In the genomic region with DNA sequence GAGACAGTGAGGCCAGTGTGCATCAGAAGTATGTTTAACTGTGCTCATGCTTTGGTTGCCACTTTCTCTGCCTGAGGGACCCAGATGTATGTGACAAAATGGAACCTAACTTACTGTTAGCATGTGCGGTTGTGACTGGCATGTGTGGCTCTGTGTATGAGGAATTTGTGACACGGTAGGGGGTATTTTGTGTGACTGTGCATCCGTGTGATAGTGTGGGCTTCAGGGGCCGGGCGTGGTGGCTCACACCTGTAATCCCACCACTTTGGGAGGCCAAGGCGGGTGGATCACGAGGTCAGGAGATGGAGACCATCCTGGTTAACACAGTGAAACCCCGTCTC, we compare ENCODE assay signal across 9 cellular contexts. TPM values are rescaled to one million over a fixed set of nuclear protein-coding genes. Genes with fewer than 3 reads are reported as not detected.
A peak's percentile ranks its signal among the peaks of the same experiment; 100 is the strongest.
DNase-seq lines count a peak whose midpoint lies in the region; FAIRE-seq and TF ChIP-seq lines count a peak whose summit lies in the region.
"Not testable (repeated sequence)": the region's sequence is repeated elsewhere in the genome, so short reads cannot be mapped to it uniquely, and the experiment has no call there.
"Had no signal": no experiment of that assay in that cellular context is flagged by ENCODE, and none has a peak within 500 bp of the region (broad histone marks: within the 10 kb centered on the region; RNA-seq: fewer than 3 reads in every experiment).

No MANE protein-coding gene starts in this region.

- H2AFZ ChIP-seq in keratinocyte (ENCODE audit: control insufficient read depth, low read length), result not testable (repeated sequence)
- peak overlapping the region; percentile 90 for H2AFZ ChIP-seq in neuronal stem cell (ENCODE audit: low read length)

- not testable (repeated sequence) for H3K36me3 ChIP-seq in BLaER1 treated with 17β-estradiol and CSF1 and Interleukin-3, amounts not matched to agents 10 nM and 100 nM; HUES64 (ENCODE audit: insufficient read depth, low read length); WERI-Rb-1; ascending aorta; keratinocyte (ENCODE audit: control insufficient read depth in 2 of 2, extremely low read depth in 1 of 2, insufficient read depth in 2 of 2, low read length in 2 of 2); neuronal stem cell (replicated peaks in 1 of 2; ENCODE audit: control insufficient read depth in 2 of 2, insufficient read depth in 2 of 2, low read length in 2 of 2); stomach

- not testable (repeated sequence) for H4K20me1 ChIP-seq in BLaER1 treated with 17β-estradiol and CSF1 and Interleukin-3, amounts not matched to agents 10 nM and 100 nM; keratinocyte (ENCODE audit: control insufficient read depth, extremely low read depth, insufficient read depth, low read length)

- H3K4ac ChIP-seq in neuronal stem cell (ENCODE audit: low read length), result not testable (repeated sequence)

- H2BK5ac ChIP-seq in neuronal stem cell (ENCODE audit: low read length), result not testable (repeated sequence)

- H3K18ac ChIP-seq in neuronal stem cell (ENCODE audit: low read length), result peak overlapping the region; percentile 88

- 78% methylated on average over 8 of the region's 8 CpGs for WGBS in HUES64
- no CpG with 5 or more reads among the region's 8 CpGs for WGBS in neuronal stem cell (ENCODE audit: extremely low coverage in 2 of 2, insufficient read length in 2 of 2, insufficient replicate concordance in 1 of 2), 2 donors
- 71 to 82% (median 80%) methylated on average over 8 of the region's 8 CpGs for WGBS in stomach, 5 donors

- not testable (repeated sequence) for TF ChIP-seq POLR2A in stomach (IDR thresholded peaks at IDR 0.05)

- H4K91ac ChIP-seq in neuronal stem cell (ENCODE audit: low read depth, low read length, poor library complexity), result not testable (repeated sequence)

- FAIRE-seq in keratinocyte (lab: Jason Lieb, UNC), result not testable (repeated sequence)

- H3K4me2 ChIP-seq in BLaER1 treated with 17β-estradiol and CSF1 and Interleukin-3, amounts not matched to agents 10 nM and 100 nM, result peak overlapping the region; percentile 78 to 94 (median 85)
- H3K4me2 ChIP-seq in keratinocyte (ENCODE audit: control insufficient read depth, extremely low read depth, insufficient read depth, low read depth, low read length), result peak overlapping the region; percentile 65
- peak overlapping the region; percentile 95 for H3K4me2 ChIP-seq in neuronal stem cell (ENCODE audit: insufficient read depth, low read length, poor library complexity, severe bottlenecking)

- H3K79me2 ChIP-seq in keratinocyte (ENCODE audit: control insufficient read depth, insufficient read depth, low read length), result not testable (repeated sequence)

- peak overlapping the region; percentile 91 for H2AK5ac ChIP-seq in neuronal stem cell (ENCODE audit: low read depth, low read length)

- peaks cover 57 to 75% (median 74%) of the 10 kb centered on the region in 11 experiments for H3K27me3 ChIP-seq in BLaER1 treated with 17β-estradiol and CSF1 and Interleukin-3, amounts not matched to agents 10 nM and 100 nM
- H3K27me3 ChIP-seq in HUES64 (ENCODE audit: insufficient read depth, low read length) (peaks cover 74% of the 10 kb centered on the region), keratinocyte (ENCODE audit: control insufficient read depth, extremely low read depth, insufficient read depth, low read length) (peaks cover 63% of the 10 kb centered on the region), neuronal stem cell (ENCODE audit: control insufficient read depth in 3 of 3, insufficient read depth in 3 of 3, low read depth in 1 of 3, low read length in 3 of 3) (peaks cover 6 to 88% (median 33%) of the 10 kb centered on the region in 3 experiments), stomach (peaks cover 10 to 39% (median 24%) of the 10 kb centered on the region in 3 donors)
- H3K27me3 ChIP-seq in WERI-Rb-1 (ENCODE audit: insufficient read depth, low read depth, severe bottlenecking); ascending aorta: not testable (repeated sequence)

- H3K14ac ChIP-seq in neuronal stem cell (ENCODE audit: low read length), result peak overlapping the region; percentile 39

- not testable (repeated sequence) for TF ChIP-seq EP300 in stomach (IDR thresholded peaks at IDR 0.05)

- not testable (repeated sequence) for H2BK120ac ChIP-seq in neuronal stem cell (ENCODE audit: low read depth, low read length)

- H3K27ac ChIP-seq in BLaER1 treated with 17β-estradiol and CSF1 and Interleukin-3, amounts not matched to agents 10 nM and 100 nM; HUES64 (ENCODE audit: low read depth, low read length); WERI-Rb-1; ascending aorta; keratinocyte (ENCODE audit: control insufficient read depth, insufficient read depth, low read length); neuronal stem cell (replicated peaks; ENCODE audit: low read length); stomach: not testable (repeated sequence)

- peak overlapping the region in 2 of 11 experiments; percentile 58 to 61; a peak in 5 of 22 replicates for H3K9ac ChIP-seq in BLaER1 treated with 17β-estradiol and CSF1 and Interleukin-3, amounts not matched to agents 10 nM and 100 nM
- peak overlapping the region; percentile 49; the same call in 1 of the 2 replicates for H3K9ac ChIP-seq in HUES64 (ENCODE audit: low read depth, low read length)
- H3K9ac ChIP-seq in keratinocyte (ENCODE audit: control insufficient read depth, extremely low read depth, insufficient read depth, low read length), result not testable (repeated sequence)
- H3K9ac ChIP-seq in neuronal stem cell (ENCODE audit: low read depth, low read length, poor library complexity), result peak overlapping the region; percentile 87

- peaks cover 0 to 11% (median 2%) of the 10 kb centered on the region in 10 experiments; a peak in 5 of 20 replicates for H3K4me1 ChIP-seq in BLaER1 treated with 17β-estradiol and CSF1 and Interleukin-3, amounts not matched to agents 10 nM and 100 nM
- not testable (repeated sequence) for H3K4me1 ChIP-seq in HUES64 (ENCODE audit: insufficient read depth, low read length); ascending aorta; keratinocyte (ENCODE audit: control insufficient read depth, extremely low read depth, insufficient read depth, low read length)
- H3K4me1 ChIP-seq in neuronal stem cell (ENCODE audit: control insufficient read depth in 2 of 2, insufficient read depth in 1 of 2, low read depth in 1 of 2, low read length in 2 of 2), result peaks cover 6 to 11% of the 10 kb centered on the region in 2 donors
- peaks cover 17 to 33% (median 28%) of the 10 kb centered on the region in 4 donors for H3K4me1 ChIP-seq in stomach

- not testable (repeated sequence) for H3K79me1 ChIP-seq in neuronal stem cell (ENCODE audit: low read depth, low read length)

- peak overlapping the region; percentile 12 for H3K23ac ChIP-seq in neuronal stem cell (ENCODE audit: low read depth, low read length, poor library complexity)

- not testable (repeated sequence) for H4K8ac ChIP-seq in neuronal stem cell (ENCODE audit: low read depth, low read length)

- H2BK12ac ChIP-seq in neuronal stem cell (ENCODE audit: low read length), result peak overlapping the region; percentile 59

- not testable (repeated sequence) for H3K9me3 ChIP-seq in BLaER1 treated with 17β-estradiol and CSF1 and Interleukin-3, amounts not matched to agents 10 nM and 100 nM (replicated peaks in 1 of 11); HUES64 (ENCODE audit: insufficient read depth, low read depth, low read length); WERI-Rb-1 (ENCODE audit: severe bottlenecking); ascending aorta; keratinocyte (ENCODE audit: control insufficient read depth, low read depth, low read length); neuronal stem cell (replicated peaks in 1 of 2; ENCODE audit: control insufficient read depth in 2 of 2, insufficient read depth in 1 of 2, low read depth in 1 of 2, low read length in 2 of 2); stomach

- not testable (repeated sequence) for TF ChIP-seq CTCF in WERI-Rb-1 (IDR thresholded peaks at IDR 0.05; ENCODE audit: low read depth, low read length); ascending aorta (IDR thresholded peaks at IDR 0.05); epithelial cell of esophagus (IDR thresholded peaks at IDR 0.05; ENCODE audit: insufficient read depth, low read depth, low read length, missing control alignments); keratinocyte (optimal IDR thresholded peaks at IDR 0.05 in 1 of 3, IDR thresholded peaks at IDR 0.05 in 1 of 3, conservative IDR thresholded peaks at IDR 0.05 in 1 of 3; ENCODE audit: extremely low read depth in 1 of 3, insufficient read depth in 2 of 3, low read length in 3 of 3); stomach (IDR thresholded peaks at IDR 0.05)

- peak overlapping the region in 9 of 10 experiments; percentile 50 to 72 (median 62); a peak in 19 of 20 replicates for H3K4me3 ChIP-seq in BLaER1 treated with 17β-estradiol and CSF1 and Interleukin-3, amounts not matched to agents 10 nM and 100 nM
- peak overlapping the region; percentile 57 for H3K4me3 ChIP-seq in HUES64 (ENCODE audit: low read length)
- H3K4me3 ChIP-seq in WERI-Rb-1 (ENCODE audit: low read depth, low read length), result peak overlapping the region; percentile 75
- peak overlapping the region; percentile 62 to 63 for H3K4me3 ChIP-seq in ascending aorta
- H3K4me3 ChIP-seq in epithelial cell of esophagus (ENCODE audit: low read length), result peak overlapping the region; percentile 38
- H3K4me3 ChIP-seq in keratinocyte (ENCODE audit: control insufficient read depth in 2 of 3, extremely low read depth in 1 of 3, insufficient read depth in 2 of 3, low read depth in 1 of 3, low read length in 3 of 3), result peak overlapping the region in 1 of 3 experiments; percentile 26
- H3K4me3 ChIP-seq in neuronal stem cell (ENCODE audit: low read length in 2 of 2), result peak overlapping the region; percentile 43 to 76
- H3K4me3 ChIP-seq in stomach, result peak overlapping the region; percentile 44 to 58 (median 50)

- intact Hi-C loops in ascending aorta (cut with DNase I); stomach (cut with DNase I; ENCODE audit: low total_unique reads): not testable (repeated sequence)

- dilution Hi-C loops in keratinocyte (cut with MboI; ENCODE audit: extremely low pct_ligation_motif_present, low sequenced_read_pairs), result not testable (repeated sequence)

- H3K9me1 ChIP-seq in keratinocyte (ENCODE audit: control insufficient read depth, extremely low read depth, insufficient read depth, low read length), result not testable (repeated sequence)

- not testable (repeated sequence) for DNase-seq in WERI-Rb-1; ascending aorta (ENCODE audit: low spot score in 2 of 2); epithelial cell of esophagus (ENCODE audit: low read depth); keratinocyte (ENCODE audit: low read depth, low spot score); neuronal stem cell (ENCODE audit: low spot score); stomach

- H2BK15ac ChIP-seq in neuronal stem cell (ENCODE audit: low read length), result not testable (repeated sequence)

RNA-seq across cellular contexts. Expression of gene CGREF1, which starts 0.4 kb away (rescaled TPM):
- polyA plus RNA-seq in HUES64 (2013, experiment 1 of 2), result 1.2 TPM
- polyA plus RNA-seq in HUES64 (2013, experiment 2 of 2), result 2.3 TPM
- total RNA-seq in ascending aorta (3.5 TPM), stomach (1 to 10 TPM in 3 of 5 donors, not detected in 2; 1.4 to 4.1 (median 2.6) TPM)
- polyA plus RNA-seq in keratinocyte (1.1 to 1.4 TPM (median 1.3 TPM) in 3 replicates), stomach (1 to 10 TPM; 2.3 to 3.2 (median 2.4) TPM)
- polyA plus RNA-seq in keratinocyte (2011; ENCODE audit: low read depth), result 0.69 TPM
- 1.7 and 2.6 TPM in 2 replicates for polyA plus RNA-seq in keratinocyte (2011; cell fraction: cytosol; rRNA removed)
- 3.2 and 3.3 TPM in 2 replicates for polyA plus RNA-seq in keratinocyte (2011; cell fraction: nucleus; rRNA removed)
- 0.81 and 1.1 TPM in 2 replicates for polyA plus RNA-seq in keratinocyte (2012; ENCODE audit: low replicate concordance)
- polyA minus RNA-seq in keratinocyte, result 0.51 to 1.1 TPM (median 0.96 TPM) in 3 replicates
- 1.9 TPM for polyA minus RNA-seq in keratinocyte (2011; cell fraction: cytosol; rRNA and poly(A)+ RNA removed)
- 1.2 TPM in 1 of 2 replicates, not detected in the other for polyA minus RNA-seq in keratinocyte (2011; cell fraction: nucleus; rRNA and poly(A)+ RNA removed)
- polyA plus RNA-seq in neuronal stem cell (2013, experiment 1 of 2), result 4.3 TPM
- 4.5 TPM for polyA plus RNA-seq in neuronal stem cell (2013, experiment 2 of 2)

RNA-seq across cellular contexts. Expression of gene ABHD1, which starts 4.3 kb away (rescaled TPM):
- not detected for polyA plus RNA-seq in HUES64 (2013, experiment 1 of 2)
- polyA plus RNA-seq in HUES64 (2013, experiment 2 of 2), result not detected
- total RNA-seq in ascending aorta, result not detected
- not detected in 3 replicates for polyA plus RNA-seq in keratinocyte
- polyA plus RNA-seq in keratinocyte (2011; ENCODE audit: low read depth), result not detected
- polyA plus RNA-seq in keratinocyte (2011; cell fraction: cytosol; rRNA removed), result not detected in 2 replicates
- not detected in 2 replicates for polyA plus RNA-seq in keratinocyte (2011; cell fraction: nucleus; rRNA removed)
- 0.08 and 0.09 TPM in 2 replicates for polyA plus RNA-seq in keratinocyte (2012; ENCODE audit: low replicate concordance)
- not detected in 3 replicates for polyA minus RNA-seq in keratinocyte
- polyA minus RNA-seq in keratinocyte (2011; cell fraction: cytosol; rRNA and poly(A)+ RNA removed), result not detected
- not detected in 2 replicates for polyA minus RNA-seq in keratinocyte (2011; cell fraction: nucleus; rRNA and poly(A)+ RNA removed)
- polyA plus RNA-seq in neuronal stem cell (2013, experiment 1 of 2), result 0.36 TPM
- 0.24 TPM for polyA plus RNA-seq in neuronal stem cell (2013, experiment 2 of 2)
- not detected for total RNA-seq in stomach
- polyA plus RNA-seq in stomach, result under 1 TPM in 2 of 3 donors, not detected in 1; 0.23 to 0.75 TPM
- total RNA-seq: kidney epithelial cell had no signal

RNA-seq across cellular contexts. Expression of gene PREB, which starts 15.1 kb away (rescaled TPM):
- 41.1 TPM for polyA plus RNA-seq in HUES64 (2013, experiment 1 of 2)
- polyA plus RNA-seq in HUES64 (2013, experiment 2 of 2), result 40.5 TPM
- 116 TPM for total RNA-seq in ascending aorta
- 48.7 to 51.0 TPM (median 50.9 TPM) in 3 replicates for polyA plus RNA-seq in keratinocyte
- polyA plus RNA-seq in keratinocyte (2011; ENCODE audit: low read depth), result 15.0 TPM
- 50.9 and 62.5 TPM in 2 replicates for polyA plus RNA-seq in keratinocyte (2011; cell fraction: cytosol; rRNA removed)
- 62.1 and 63.6 TPM in 2 replicates for polyA plus RNA-seq in keratinocyte (2011; cell fraction: nucleus; rRNA removed)
- 23.2 and 39.1 TPM in 2 replicates for polyA plus RNA-seq in keratinocyte (2012; ENCODE audit: low replicate concordance)
- polyA minus RNA-seq in keratinocyte, result 67.1 to 144 TPM (median 79.9 TPM) in 3 replicates
- polyA minus RNA-seq in keratinocyte (2011; cell fraction: cytosol; rRNA and poly(A)+ RNA removed), result 23.0 TPM
- 9.2 and 19.2 TPM in 2 replicates for polyA minus RNA-seq in keratinocyte (2011; cell fraction: nucleus; rRNA and poly(A)+ RNA removed)
- 31.0 TPM for polyA plus RNA-seq in neuronal stem cell (2013, experiment 1 of 2)
- 31.5 TPM for polyA plus RNA-seq in neuronal stem cell (2013, experiment 2 of 2)
- total RNA-seq in stomach, result 100 to 1,000 TPM in 1 of 5 donors, 10 to 100 TPM in 4; 14.2 to 107 (median 29.4) TPM
- 10 to 100 TPM; 37.3 to 48.4 (median 44.6) TPM for polyA plus RNA-seq in stomach

RNA-seq across cellular contexts. Expression of gene PRR30, which starts 19.9 kb away (rescaled TPM):
- not detected for polyA plus RNA-seq in HUES64 (2013, experiment 1 of 2)
- not detected for polyA plus RNA-seq in HUES64 (2013, experiment 2 of 2)
- total RNA-seq in ascending aorta (not detected), stomach (not detected)
- polyA plus RNA-seq in keratinocyte (not detected in 3 replicates), stomach (not detected)
- not detected for polyA plus RNA-seq in keratinocyte (2011; ENCODE audit: low read depth)
- polyA plus RNA-seq in keratinocyte (2011; cell fraction: cytosol; rRNA removed), result not detected in 2 replicates
- not detected in 2 replicates for polyA plus RNA-seq in keratinocyte (2011; cell fraction: nucleus; rRNA removed)
- polyA plus RNA-seq in keratinocyte (2012; ENCODE audit: low replicate concordance), result not detected in 2 replicates
- not detected in 3 replicates for polyA minus RNA-seq in keratinocyte
- polyA minus RNA-seq in keratinocyte (2011; cell fraction: cytosol; rRNA and poly(A)+ RNA removed), result not detected
- polyA minus RNA-seq in keratinocyte (2011; cell fraction: nucleus; rRNA and poly(A)+ RNA removed), result not detected in 2 replicates
- polyA plus RNA-seq in neuronal stem cell (2013, experiment 1 of 2), result not detected
- polyA plus RNA-seq in neuronal stem cell (2013, experiment 2 of 2), result not detected
- total RNA-seq: kidney epithelial cell had no signal

RNA-seq across cellular contexts. Expression of gene TCF23, which starts 29.5 kb away (rescaled TPM):
- polyA plus RNA-seq in HUES64 (2013, experiment 1 of 2), result not detected
- polyA plus RNA-seq in HUES64 (2013, experiment 2 of 2), result 0.06 TPM
- total RNA-seq in ascending aorta, result not detected
- polyA plus RNA-seq in keratinocyte, result not detected in 3 replicates
- not detected for polyA plus RNA-seq in keratinocyte (2011; ENCODE audit: low read depth)
- polyA plus RNA-seq in keratinocyte (2011; cell fraction: cytosol; rRNA removed), result not detected in 2 replicates
- not detected in 2 replicates for polyA plus RNA-seq in keratinocyte (2011; cell fraction: nucleus; rRNA removed)
- not detected in 2 replicates for polyA plus RNA-seq in keratinocyte (2012; ENCODE audit: low replicate concordance)
- not detected in 3 replicates for polyA minus RNA-seq in keratinocyte
- polyA minus RNA-seq in keratinocyte (2011; cell fraction: cytosol; rRNA and poly(A)+ RNA removed), result not detected
- not detected in 2 replicates for polyA minus RNA-seq in keratinocyte (2011; cell fraction: nucleus; rRNA and poly(A)+ RNA removed)
- 0.01 TPM for polyA plus RNA-seq in neuronal stem cell (2013, experiment 1 of 2)
- polyA plus RNA-seq in neuronal stem cell (2013, experiment 2 of 2), result not detected
- total RNA-seq in stomach, result not detected
- under 1 TPM in 1 of 3 donors, not detected in 2; 0.03 TPM for polyA plus RNA-seq in stomach
- total RNA-seq: kidney epithelial cell had no signal
